In the genomic region with DNA sequence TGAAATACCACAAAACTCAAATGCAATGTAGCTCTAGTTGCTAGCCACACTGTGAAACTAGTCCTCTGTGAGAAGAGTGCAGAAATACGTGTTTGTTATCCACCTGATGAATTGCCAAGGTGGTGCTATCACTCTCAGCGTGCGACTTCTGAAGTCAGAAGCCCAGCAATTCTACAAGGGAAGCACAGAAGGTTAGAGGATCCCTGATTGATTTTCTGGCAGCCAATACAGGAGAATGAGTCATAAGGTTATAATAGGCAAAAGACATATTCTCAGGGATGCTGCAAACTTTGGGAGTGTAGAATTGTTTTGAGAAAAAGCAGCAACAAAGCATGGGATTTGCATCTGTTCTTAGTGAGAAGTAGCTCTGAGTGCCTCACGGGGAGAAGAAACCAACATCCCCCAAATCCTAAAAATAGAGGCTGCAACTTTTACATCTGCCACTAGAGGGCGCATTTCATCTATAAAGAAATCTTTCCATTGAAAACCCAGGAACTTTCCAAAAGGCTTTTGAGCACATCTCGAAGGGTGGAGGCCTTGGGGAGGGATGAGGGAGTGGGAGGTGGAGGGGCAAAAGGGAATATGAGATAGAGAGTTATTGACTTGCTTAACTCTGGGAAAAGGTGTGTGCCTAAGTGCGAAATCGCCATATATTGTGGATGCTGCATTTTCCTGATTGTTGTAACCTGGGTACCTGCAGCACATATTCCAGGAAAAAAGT, we compare ENCODE assay signal across 8 cellular contexts.
DNase-seq lines count a peak whose midpoint lies in the region; ATAC-seq, FAIRE-seq and TF ChIP-seq lines count a peak whose summit lies in the region.

No MANE protein-coding gene starts in this region.

- TF ChIP-seq CTCF in heart left ventricle (IDR thresholded peaks at IDR 0.05) (peak; percentile 67 to 88 (median 83)), sigmoid colon (IDR thresholded peaks at IDR 0.05) (peak; percentile 42 to 88 (median 62))

- H3K9me3 ChIP-seq in heart left ventricle (no peaks in the 10 kb centered on the region), sigmoid colon (no peaks in the 10 kb centered on the region)

- peaks cover 0 to 9% (median 2%) of the 10 kb centered on the region in 12 donors for H3K4me1 ChIP-seq in heart left ventricle
- peaks cover 0 to 3% (median 0%) of the 10 kb centered on the region in 4 donors for H3K4me1 ChIP-seq in sigmoid colon

- no peak for TF ChIP-seq EP300 in sigmoid colon (IDR thresholded peaks at IDR 0.05)

- intact Hi-C loops in heart left ventricle (cut with DNase I) (no loop called here), sigmoid colon (cut with DNase I) (loop anchor here (2.0 to 5.0 kb wide), 3 partner anchors 33 to 322 kb away; no protein-coding TSS in a partner anchor)

- H3K27ac ChIP-seq in heart left ventricle (no peak overlapping the region), sigmoid colon (no peak overlapping the region)

- H3K36me3 ChIP-seq in heart left ventricle (peaks cover 0 to 3% (median 0%) of the 10 kb centered on the region in 9 donors), sigmoid colon (no peaks in the 10 kb centered on the region)

- DNase-seq in Ammon's horn (ENCODE audit: low spot score) (peak; percentile 48), GM12891 (ENCODE audit: insufficient read length, low spot score) (peak; percentile 12), NCI-H2171 (lab: John Stamatoyannopoulos, UW) (peak; percentile 24), heart left ventricle (no peak), sigmoid colon (no peak), GM19240 (ENCODE audit: insufficient read length, low spot score) (no peak), NCI-H187 (lab: John Stamatoyannopoulos, UW) (no peak)
- peak; percentile 20 to 38 for DNase-seq in activated CD4-positive, alpha-beta T cell treated with anti-CD3 and anti-CD28 coated beads, Interleukin-2, amount 50 U/mL, for 48 hours

- TF ChIP-seq POLR2A in GM12891 (IDR thresholded peaks at IDR 0.05; ENCODE audit: low read depth, low read length) (no peak), heart left ventricle (IDR thresholded peaks at IDR 0.05) (no peak), sigmoid colon (IDR thresholded peaks at IDR 0.05) (no peak)

- ATAC-seq in heart left ventricle, result peak in 1 of 4 donors; percentile 23

- H3K27me3 ChIP-seq in heart left ventricle, result no peaks in the 10 kb centered on the region
- no peaks in the 10 kb centered on the region for H3K27me3 ChIP-seq in sigmoid colon

- H3K4me3 ChIP-seq in heart left ventricle (no peak overlapping the region), sigmoid colon (no peak overlapping the region)

- no peak for FAIRE-seq in GM12891 (lab: Jason Lieb, UNC)

- WGBS in heart left ventricle, 4 donors, result 29 to 35% (median 31%) methylated on average over 8 of the region's 8 CpGs
- 40 to 44% methylated on average over 8 of the region's 8 CpGs for WGBS in sigmoid colon, 2 donors

TF ChIP-seq in GM12891, 5 proteins besides CTCF, POLR2A, EP300 and RAD21:
- TF ChIP-seq SPI1 (IDR thresholded peaks at IDR 0.05; ENCODE audit: low read depth, low read length) (no peak), TAF1 (IDR thresholded peaks at IDR 0.05; ENCODE audit: low read depth, low read length) (no peak), PAX5 (IDR thresholded peaks at IDR 0.05; ENCODE audit: insufficient read depth, low read length, severe bottlenecking) (no peak), POLR2AphosphoS5 (IDR thresholded peaks at IDR 0.05; ENCODE audit: low read depth, low read length) (no peak)
TF ChIP-seq in GM12891: peak in this region for 0.

Comparison
In these comparisons a context has a peak if more than half of its experiments do, and no peak if none do; other contexts are left out.
1. DNase-seq: peak in Ammon's horn (single experiment), GM12891 (single experiment), NCI-H2171 (single experiment) and activated CD4-positive, alpha-beta T cell treated with anti-CD3 and anti-CD28 coated beads, Interleukin-2, amount 50 U/mL, for 48 hours (2 of 2); none in heart left ventricle (0 of 5), sigmoid colon (single experiment), GM19240 (single experiment) and NCI-H187 (0 of 2).